ENCODE assay signal across 16 cellular contexts in the genomic region with DNA sequence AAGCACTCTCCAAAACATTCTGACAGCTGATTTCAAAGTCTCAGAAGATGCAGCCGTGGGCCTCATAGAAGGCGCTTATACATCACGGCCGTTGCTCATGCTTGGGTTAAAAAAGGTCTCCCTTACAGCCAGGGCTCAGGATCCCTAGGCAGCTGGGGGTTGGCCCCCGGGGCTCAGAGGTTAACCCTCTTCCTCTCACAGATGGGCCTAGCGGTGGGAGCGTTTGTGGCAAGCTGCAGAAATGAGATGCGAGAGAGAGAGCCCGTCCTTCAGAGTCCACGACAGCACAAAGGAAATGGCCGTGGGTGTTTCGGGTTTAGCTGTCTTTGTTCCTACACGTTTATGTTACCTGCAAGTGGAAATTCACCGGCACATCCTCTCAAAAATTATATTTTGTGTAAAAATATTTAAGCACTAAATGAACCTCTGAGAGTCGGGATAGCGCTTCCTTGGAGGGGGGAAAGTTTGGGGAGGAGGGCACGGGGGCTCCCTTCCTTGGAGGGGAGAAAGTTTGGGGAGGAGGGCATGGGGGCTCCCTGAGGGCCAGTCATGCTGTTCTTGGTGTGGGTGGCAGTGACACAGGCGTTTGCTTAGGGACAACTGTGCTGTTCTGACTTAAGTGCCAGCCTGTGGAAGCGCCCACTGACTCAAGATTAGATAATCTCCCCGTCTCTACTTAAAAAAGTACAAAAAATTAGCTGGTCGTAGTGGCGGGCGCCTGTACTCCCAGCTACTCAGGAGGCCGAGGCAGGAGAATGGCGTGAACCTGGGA. TPM values are rescaled to one million over a fixed set of nuclear protein-coding genes. Genes with fewer than 3 reads are reported as not detected.
DNase-seq lines count a peak whose midpoint lies in the region; ATAC-seq and TF ChIP-seq lines count a peak whose summit lies in the region.
"Had no signal": no experiment of that assay in that cellular context is flagged by ENCODE, and none has a peak within 500 bp of the region (broad histone marks: within the 10 kb centered on the region; RNA-seq: fewer than 3 reads in every experiment).

No MANE protein-coding gene starts in this region.

- H3K27ac Mint-ChIP-seq in activated CD4-positive, alpha-beta T cell treated with anti-CD3 and anti-CD28 coated beads, Interleukin-2, amount 10 ng/mL, durations not matched to agents 24 days and 14 days: peak overlapping the region; percentile 84
- peak overlapping the region; percentile 79 for H3K27ac Mint-ChIP-seq in activated naive CD8-positive, alpha-beta T cell treated with anti-CD3 and anti-CD28 coated beads, Interleukin-2, amount 10 ng/mL, durations not matched to agents 7 days and 5 days
- no peak overlapping the region for H3K27ac Mint-ChIP-seq in progenitor cell of endocrine pancreas
- H3K27ac Mint-ChIP-seq: HFFc6 had no signal

- H3K27me3 ChIP-seq in stomach: no peaks in the 10 kb centered on the region
- H3K27me3 ChIP-seq: ovary, uterus had no signal

- H3K9me3 Mint-ChIP-seq in activated CD4-positive, alpha-beta T cell treated with anti-CD3 and anti-CD28 coated beads, Interleukin-2, amount 10 ng/mL, durations not matched to agents 24 days and 14 days: no peaks in the 10 kb centered on the region
- no peaks in the 10 kb centered on the region for H3K9me3 Mint-ChIP-seq in activated naive CD8-positive, alpha-beta T cell treated with anti-CD3 and anti-CD28 coated beads, Interleukin-2, amount 10 ng/mL, durations not matched to agents 7 days and 5 days
- no peaks in the 10 kb centered on the region for H3K9me3 Mint-ChIP-seq in progenitor cell of endocrine pancreas (ENCODE audit: low read depth)
- H3K9me3 Mint-ChIP-seq: HFFc6 had no signal

- H3K9me3 ChIP-seq in mucosa of descending colon: no peaks in the 10 kb centered on the region
- no peaks in the 10 kb centered on the region for H3K9me3 ChIP-seq in stomach
- H3K9me3 ChIP-seq: Caco-2, ovary, uterus had no signal

- POLR2A ChIA-PET in activated naive CD8-positive, alpha-beta T cell treated with anti-CD3 and anti-CD28 coated beads, Interleukin-2, amount 10 ng/mL, durations not matched to agents 7 days and 5 days (lab: Charles Lee): interaction anchor here (0.7 to 2.6 kb wide), 8 partner anchors 16 to 517 kb away, joined by 3 to 22 read pairs (median 5); partner anchors contain the start of gene PRDM15

- 79 to 88% (median 81%) methylated on average over 25 of the region's 25 CpGs for WGBS in stomach, 5 donors

- H3K36me3 Mint-ChIP-seq in activated CD4-positive, alpha-beta T cell treated with anti-CD3 and anti-CD28 coated beads, Interleukin-2, amount 10 ng/mL, durations not matched to agents 24 days and 14 days (ENCODE audit: low read depth): peaks cover 24% of the 10 kb centered on the region
- H3K36me3 Mint-ChIP-seq in activated naive CD8-positive, alpha-beta T cell treated with anti-CD3 and anti-CD28 coated beads, Interleukin-2, amount 10 ng/mL, durations not matched to agents 7 days and 5 days: peaks cover 18% of the 10 kb centered on the region
- H3K36me3 Mint-ChIP-seq in progenitor cell of endocrine pancreas (ENCODE audit: insufficient read depth): peaks cover 24% of the 10 kb centered on the region

- peak; percentile 66 for DNase-seq in GM10266 (ENCODE audit: extremely low spot score)
- DNase-seq in activated CD4-positive, alpha-beta T cell treated with anti-CD3 and anti-CD28 coated beads, Interleukin-2, amount 10 ng/mL, durations not matched to agents 24 days and 14 days: peak; percentile 76
- peak; percentile 72 for DNase-seq in activated naive CD8-positive, alpha-beta T cell treated with anti-CD3 and anti-CD28 coated beads, Interleukin-2, amount 10 ng/mL, durations not matched to agents 7 days and 5 days
- DNase-seq in stimulated activated CD4-positive, alpha-beta T cell treated with anti-CD3 and anti-CD28 coated beads, TNF-alpha, amount 100 ng/mL, for 24 hours (ENCODE audit: low read depth in 3 of 3): peak in 2 of 3 experiments; percentile 20 to 70
- DNase-seq in A172 (ENCODE audit: low spot score): no peak
- no peak for DNase-seq in mucosa of descending colon
- DNase-seq in stomach: no peak
- no peak for DNase-seq in progenitor cell of endocrine pancreas (ENCODE audit: low spot score, unreplicated experiment)
- DNase-seq: anterior cingulate cortex; Caco-2; effector CD8-positive, alpha-beta T cell; HFFc6; MM.1S; NCI-H446; ovary; uterus had no signal

- H3K36me3 ChIP-seq in mucosa of descending colon (ENCODE audit: low read depth) (no peaks in the 10 kb centered on the region), stomach (peaks cover 13 to 85% (median 67%) of the 10 kb centered on the region in 4 donors)
- H3K36me3 ChIP-seq: ovary, uterus had no signal

- no peak for TF ChIP-seq CTCF in GM10266 (IDR thresholded peaks at IDR 0.05; ENCODE audit: control insufficient read depth, insufficient read depth, low read depth, missing control alignments)
- no peak for TF ChIP-seq CTCF in mucosa of descending colon (IDR thresholded peaks at IDR 0.05)
- no peak for TF ChIP-seq CTCF in stomach (IDR thresholded peaks at IDR 0.05)
- TF ChIP-seq CTCF in progenitor cell of endocrine pancreas (IDR thresholded peaks at IDR 0.05; ENCODE audit: unreplicated experiment): no peak

- no peak for TF ChIP-seq POLR2A in stomach (IDR thresholded peaks at IDR 0.05)

- H3K27me3 Mint-ChIP-seq in activated CD4-positive, alpha-beta T cell treated with anti-CD3 and anti-CD28 coated beads, Interleukin-2, amount 10 ng/mL, durations not matched to agents 24 days and 14 days: no peaks in the 10 kb centered on the region
- no peaks in the 10 kb centered on the region for H3K27me3 Mint-ChIP-seq in activated naive CD8-positive, alpha-beta T cell treated with anti-CD3 and anti-CD28 coated beads, Interleukin-2, amount 10 ng/mL, durations not matched to agents 7 days and 5 days
- H3K27me3 Mint-ChIP-seq in progenitor cell of endocrine pancreas: no peaks in the 10 kb centered on the region

- H3K4me1 Mint-ChIP-seq in activated CD4-positive, alpha-beta T cell treated with anti-CD3 and anti-CD28 coated beads, Interleukin-2, amount 10 ng/mL, durations not matched to agents 24 days and 14 days: peaks cover 28% of the 10 kb centered on the region
- H3K4me1 Mint-ChIP-seq in activated naive CD8-positive, alpha-beta T cell treated with anti-CD3 and anti-CD28 coated beads, Interleukin-2, amount 10 ng/mL, durations not matched to agents 7 days and 5 days: peaks cover 59% of the 10 kb centered on the region
- H3K4me1 Mint-ChIP-seq in progenitor cell of endocrine pancreas (ENCODE audit: low read depth): peaks cover 14% of the 10 kb centered on the region

- H3K4me1 ChIP-seq in mucosa of descending colon (ENCODE audit: low read depth): no peaks in the 10 kb centered on the region
- H3K4me1 ChIP-seq in stomach: peaks cover 0 to 24% (median 6%) of the 10 kb centered on the region in 4 donors
- H3K4me1 ChIP-seq: uterus had no signal

- ATAC-seq in activated naive CD8-positive, alpha-beta T cell treated with anti-CD3 and anti-CD28 coated beads, Interleukin-2, amount 10 ng/mL, durations not matched to agents 7 days and 5 days (ENCODE audit: low read depth): peak; percentile 90
- ATAC-seq in mucosa of descending colon: no peak

- H3K4me3 ChIP-seq in mucosa of descending colon: no peak overlapping the region
- H3K4me3 ChIP-seq in stomach: no peak overlapping the region
- H3K4me3 ChIP-seq: ovary, uterus had no signal

- intact Hi-C loops in activated CD4-positive, alpha-beta T cell treated with anti-CD3 and anti-CD28 coated beads, Interleukin-2, amount 10 ng/mL, durations not matched to agents 24 days and 14 days (cut with micrococcal nuclease): loop anchor here (1.0 to 2.0 kb wide), 3 partner anchors 19 to 103 kb away; no protein-coding TSS in a partner anchor
- intact Hi-C loops in mucosa of descending colon (cut with DNase I, micrococcal nuclease) (no loop called here), stomach (cut with DNase I; ENCODE audit: low total_unique reads) (no loop called here)

- H3K4me3 Mint-ChIP-seq in activated CD4-positive, alpha-beta T cell treated with anti-CD3 and anti-CD28 coated beads, Interleukin-2, amount 10 ng/mL, durations not matched to agents 24 days and 14 days: peak overlapping the region; percentile 61
- H3K4me3 Mint-ChIP-seq in activated naive CD8-positive, alpha-beta T cell treated with anti-CD3 and anti-CD28 coated beads, Interleukin-2, amount 10 ng/mL, durations not matched to agents 7 days and 5 days: peak overlapping the region; percentile 71
- H3K4me3 Mint-ChIP-seq in progenitor cell of endocrine pancreas (ENCODE audit: low read depth): no peak overlapping the region
- H3K4me3 Mint-ChIP-seq: HFFc6 had no signal

- TF ChIP-seq EP300 in stomach (IDR thresholded peaks at IDR 0.05): no peak

- no peak overlapping the region for H3K27ac ChIP-seq in stomach
- H3K27ac ChIP-seq: ovary, uterus had no signal

RNA-seq across cellular contexts. Expression of gene PRDM15, which starts 20.5 kb away (rescaled TPM):
- total RNA-seq in activated CD4-positive, alpha-beta T cell treated with anti-CD3 and anti-CD28 coated beads, Interleukin-2, amount 10 ng/mL, durations not matched to agents 24 days and 14 days: 18.6 and 19.1 TPM in 2 replicates
- total RNA-seq in activated naive CD8-positive, alpha-beta T cell treated with anti-CD3 and anti-CD28 coated beads, Interleukin-2, amount 10 ng/mL, durations not matched to agents 7 days and 5 days: 10 to 100 TPM; 14.2 to 14.8 TPM
- 5.2 and 8.3 TPM in 2 replicates for total RNA-seq in A172 (2014; rRNA removed; shearing (Covaris generic))
- 10 to 100 TPM in 1 of 3 donors, 1 to 10 TPM in 2; 7.4 to 10.3 (median 8.3) TPM for total RNA-seq in mucosa of descending colon
- total RNA-seq in stomach: 10 to 100 TPM in 2 of 5 donors, 1 to 10 TPM in 3; 2.6 to 44.6 (median 10.0) TPM
- 1 to 10 TPM in 2 of 3 donors, under 1 TPM in 1; 0.92 to 2.6 (median 1.4) TPM for polyA plus RNA-seq in stomach
- 14.0 and 16.2 TPM in 2 replicates for total RNA-seq in progenitor cell of endocrine pancreas

RNA-seq across cellular contexts. Expression of gene C2CD2, which starts 54.2 kb away (rescaled TPM):
- 9.3 and 10.6 TPM in 2 replicates for total RNA-seq in activated CD4-positive, alpha-beta T cell treated with anti-CD3 and anti-CD28 coated beads, Interleukin-2, amount 10 ng/mL, durations not matched to agents 24 days and 14 days
- total RNA-seq in activated naive CD8-positive, alpha-beta T cell treated with anti-CD3 and anti-CD28 coated beads, Interleukin-2, amount 10 ng/mL, durations not matched to agents 7 days and 5 days: 10 to 100 TPM in 1 of 2 experiments, 1 to 10 TPM in 1; 9.4 to 11.9 TPM
- 19.7 and 31.4 TPM in 2 replicates for total RNA-seq in A172 (2014; rRNA removed; shearing (Covaris generic))
- total RNA-seq in mucosa of descending colon: 10 to 100 TPM in 2 of 3 donors, 1 to 10 TPM in 1; 9.4 to 29.1 (median 17.8) TPM
- 10 to 100 TPM; 13.4 to 31.9 (median 18.7) TPM for total RNA-seq in stomach
- 1 to 10 TPM; 4.6 to 9.5 (median 6.1) TPM for polyA plus RNA-seq in stomach
- total RNA-seq in progenitor cell of endocrine pancreas: 24.8 and 26.3 TPM in 2 replicates

Comparison
In these comparisons a context has a peak if more than half of its experiments do, and no peak if none do; other contexts are left out.
1. DNase-seq: peak in GM10266 (single experiment), activated CD4-positive, alpha-beta T cell treated with anti-CD3 and anti-CD28 coated beads, Interleukin-2, amount 10 ng/mL, durations not matched to agents 24 days and 14 days (single experiment), activated naive CD8-positive, alpha-beta T cell treated with anti-CD3 and anti-CD28 coated beads, Interleukin-2, amount 10 ng/mL, durations not matched to agents 7 days and 5 days (single experiment) and stimulated activated CD4-positive, alpha-beta T cell treated with anti-CD3 and anti-CD28 coated beads, TNF-alpha, amount 100 ng/mL, for 24 hours (2 of 3); none in A172 (single experiment), mucosa of descending colon (0 of 3), stomach (single experiment) and progenitor cell of endocrine pancreas (single experiment).